In genomic region chr5:14122089-14122488, GRCh38 we compare ENCODE assay signal across 16 cellular contexts. TPM values are rescaled to one million over a fixed set of nuclear protein-coding genes. Genes with fewer than 3 reads are reported as not detected.
DNase-seq lines count a peak whose midpoint lies in the region; ATAC-seq and TF ChIP-seq lines count a peak whose summit lies in the region.
"Had no signal": no experiment of that assay in that cellular context is flagged by ENCODE, and none has a peak within 500 bp of the region (broad histone marks: within the 10 kb centered on the region; RNA-seq: fewer than 3 reads in every experiment).

No MANE protein-coding gene starts in this region.

- ATAC-seq in stimulated activated effector memory CD8-positive, alpha-beta T cell treated with anti-CD3 and anti-CD28 coated beads, Interleukin-12 subunit alpha, Interleukin-12 subunit beta, amount 100 ng/mL, for 72 hours, result peak; percentile 24
- no peak for ATAC-seq in GM21723 (IDR thresholded peaks at IDR 0.05; ENCODE audit: unreplicated experiment)

- peaks cover 33% of the 10 kb centered on the region for H3K4me1 Mint-ChIP-seq in nephron progenitor cell
- H3K4me1 Mint-ChIP-seq in stimulated activated effector memory CD8-positive, alpha-beta T cell treated with anti-CD3 and anti-CD28 coated beads, Interleukin-12 subunit alpha, Interleukin-12 subunit beta, amount 100 ng/mL, for 72 hours, result no peaks in the 10 kb centered on the region
- H3K4me1 Mint-ChIP-seq: CD14-positive monocyte; CD8-positive, alpha-beta memory T cell had no signal

- TF ChIP-seq CTCF in nephron progenitor cell (IDR thresholded peaks at IDR 0.05), result no peak

- peak overlapping the region; percentile 7 for H3K27ac Mint-ChIP-seq in nephron progenitor cell
- H3K27ac Mint-ChIP-seq in stimulated activated effector memory CD8-positive, alpha-beta T cell treated with anti-CD3 and anti-CD28 coated beads, Interleukin-12 subunit alpha, Interleukin-12 subunit beta, amount 100 ng/mL, for 72 hours, result no peak overlapping the region
- H3K27ac Mint-ChIP-seq: CD14-positive monocyte; CD4-positive, alpha-beta T cell; CD8-positive, alpha-beta memory T cell; HFFc6 had no signal

- H3K9me3 Mint-ChIP-seq in nephron progenitor cell, result no peaks in the 10 kb centered on the region
- H3K9me3 Mint-ChIP-seq in stimulated activated effector memory CD8-positive, alpha-beta T cell treated with anti-CD3 and anti-CD28 coated beads, Interleukin-12 subunit alpha, Interleukin-12 subunit beta, amount 100 ng/mL, for 72 hours, result no peaks in the 10 kb centered on the region
- H3K9me3 Mint-ChIP-seq: CD14-positive monocyte; CD4-positive, alpha-beta T cell; HFFc6 had no signal

- no peak overlapping the region for H3K4me3 Mint-ChIP-seq in nephron progenitor cell
- no peak overlapping the region for H3K4me3 Mint-ChIP-seq in stimulated activated effector memory CD8-positive, alpha-beta T cell treated with anti-CD3 and anti-CD28 coated beads, Interleukin-12 subunit alpha, Interleukin-12 subunit beta, amount 100 ng/mL, for 72 hours
- H3K4me3 Mint-ChIP-seq: CD14-positive monocyte; CD4-positive, alpha-beta T cell; CD8-positive, alpha-beta memory T cell; HFFc6 had no signal

- H3K36me3 Mint-ChIP-seq in nephron progenitor cell (ENCODE audit: low read depth), result no peaks in the 10 kb centered on the region
- no peaks in the 10 kb centered on the region for H3K36me3 Mint-ChIP-seq in stimulated activated effector memory CD8-positive, alpha-beta T cell treated with anti-CD3 and anti-CD28 coated beads, Interleukin-12 subunit alpha, Interleukin-12 subunit beta, amount 100 ng/mL, for 72 hours
- H3K36me3 Mint-ChIP-seq: CD14-positive monocyte; CD8-positive, alpha-beta memory T cell had no signal

- DNase-seq in LHCN-M2 (ENCODE audit: low read depth) (peak; percentile 32), islet precursor cell (peak; percentile 10), nephron progenitor cell (no peak), NCI-H526 (lab: John Stamatoyannopoulos, UW) (no peak), EL (no peak)
- DNase-seq in stimulated activated effector memory CD8-positive, alpha-beta T cell treated with anti-CD3 and anti-CD28 coated beads, Interleukin-12 subunit alpha, Interleukin-12 subunit beta, amount 100 ng/mL, for 72 hours (ENCODE audit: low spot score in 2 of 2), result no peak
- DNase-seq: AML-193; CD4-positive, alpha-beta T cell; CD8-positive, alpha-beta memory T cell; DMS 273 treated with DMSO at 0.1 percent for 48 hours; DMS53; DMS79 treated with DMSO at 0.1 percent for 48 hours; GOT3; HFFc6 had no signal

- peaks cover 3% of the 10 kb centered on the region for H3K27me3 Mint-ChIP-seq in nephron progenitor cell (ENCODE audit: low read depth, poor library complexity)

RNA-seq across cellular contexts. Expression of gene TRIO, which starts 21.1 kb away (rescaled TPM):
- 168 and 195 TPM in 2 replicates for total RNA-seq in LHCN-M2 (2014; rRNA removed)
- polyA plus RNA-seq in LHCN-M2 (2012), result 99.4 TPM

Comparison
In these comparisons a context has a peak if more than half of its experiments do, and no peak if none do; other contexts are left out.
1. DNase-seq: peak in LHCN-M2 (single experiment) and islet precursor cell (single experiment); none in nephron progenitor cell (single experiment), stimulated activated effector memory CD8-positive, alpha-beta T cell treated with anti-CD3 and anti-CD28 coated beads, Interleukin-12 subunit alpha, Interleukin-12 subunit beta, amount 100 ng/mL, for 72 hours (0 of 2), NCI-H526 (0 of 2) and EL (single experiment).